8 cellular contexts compared by ENCODE assay signal in the genomic region with DNA sequence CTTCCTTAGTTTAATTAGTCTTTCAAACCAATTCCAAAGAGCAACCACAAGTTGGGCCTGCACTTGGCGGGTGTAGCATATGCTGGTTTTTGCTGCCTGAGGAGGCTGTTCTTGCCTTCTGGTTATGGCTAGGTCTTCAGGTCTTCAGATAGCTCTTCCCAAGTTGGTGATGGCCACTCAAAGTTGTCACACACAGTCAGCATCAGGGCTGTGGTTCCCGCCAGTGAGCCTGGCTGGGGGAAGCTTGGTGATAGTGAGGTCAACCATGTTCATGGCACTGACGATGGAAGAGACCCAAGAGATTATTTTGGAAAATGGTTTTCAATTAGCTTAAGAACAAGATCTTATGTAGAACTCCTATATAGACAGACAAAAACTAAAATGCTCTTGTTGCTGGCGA. TPM values are rescaled to one million over a fixed set of nuclear protein-coding genes. Genes with fewer than 3 reads are reported as not detected.
"Had no signal": no experiment of that assay in that cellular context is flagged by ENCODE, and none has a peak within 500 bp of the region (broad histone marks: within the 10 kb centered on the region; RNA-seq: fewer than 3 reads in every experiment).

No MANE protein-coding gene starts in this region.

- DNase-seq: IMR-90, KBM-7, KG1 had no signal

- H3K27ac Mint-ChIP-seq: IgD-negative memory B cell had no signal

- H3K36me3 Mint-ChIP-seq: IgD-negative memory B cell had no signal

- H3K4me3 Mint-ChIP-seq: IgD-negative memory B cell had no signal

RNA-seq across cellular contexts. Expression of a gene that starts 18.8 kb away (rescaled TPM):
- total RNA-seq: HepG2, HT-29, HT1080, IMR-90, K562 had no signal
